In the genomic region with DNA sequence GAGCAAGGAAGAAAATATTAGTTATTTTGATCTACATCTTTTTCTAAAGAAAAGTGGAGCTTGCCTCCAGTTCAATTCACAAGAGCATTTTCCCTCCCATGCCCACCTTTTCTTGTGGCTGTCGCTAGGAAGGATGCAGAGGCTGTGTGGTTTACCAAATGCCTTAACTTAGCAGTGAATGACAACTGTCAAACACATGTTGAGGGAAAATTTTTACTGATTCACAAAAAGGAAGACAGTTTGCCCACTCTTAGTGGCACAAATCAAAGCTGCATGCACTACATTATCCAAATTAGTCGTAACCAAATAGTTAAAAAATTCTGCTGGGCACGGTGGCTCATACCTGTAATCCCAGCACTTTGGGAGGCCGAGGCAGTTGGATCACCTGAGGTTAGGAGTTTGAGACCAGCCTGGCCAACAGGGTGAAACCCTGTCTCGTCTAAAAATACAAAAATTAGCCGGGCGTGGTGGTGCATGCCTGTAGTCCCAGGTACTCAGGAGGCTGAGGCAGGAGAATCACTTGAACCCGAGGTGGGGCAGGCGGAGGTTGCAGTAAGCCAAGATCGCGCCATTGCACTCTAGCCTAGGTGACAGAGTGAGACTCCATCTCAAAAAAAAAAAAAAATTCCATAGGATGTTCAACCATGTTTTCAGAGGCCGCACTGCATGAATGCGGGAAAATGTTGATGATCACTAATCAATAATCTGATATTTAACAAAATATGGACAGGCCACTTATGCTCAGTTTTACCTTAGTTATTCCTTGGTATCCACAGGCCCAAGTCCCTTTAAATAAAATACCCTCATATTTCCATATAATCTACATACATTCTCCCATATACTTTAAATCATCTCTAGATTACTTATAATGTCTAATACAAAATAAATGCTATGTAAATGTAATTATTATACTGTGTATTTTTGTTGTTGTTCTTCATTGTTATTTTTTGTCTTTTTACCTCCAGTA, we compare ENCODE assay signal across 16 cellular contexts. TPM values are rescaled to one million over a fixed set of nuclear protein-coding genes. Genes with fewer than 3 reads are reported as not detected.
DNase-seq lines count a peak whose midpoint lies in the region; ATAC-seq, FAIRE-seq and TF ChIP-seq lines count a peak whose summit lies in the region.
"Had no signal": no experiment of that assay in that cellular context is flagged by ENCODE, and none has a peak within 500 bp of the region (broad histone marks: within the 10 kb centered on the region; RNA-seq: fewer than 3 reads in every experiment).

No MANE protein-coding gene starts in this region.

- no peaks in the 10 kb centered on the region for H4K20me1 ChIP-seq in endothelial cell of umbilical vein (replicated peaks; ENCODE audit: control insufficient read depth, extremely low read depth, insufficient read depth, low read length)

- intact Hi-C loops in CD4-positive, alpha-beta memory T cell (cut with micrococcal nuclease), result loop anchor here (1.0 kb wide), 1 partner anchor 7 kb away; no protein-coding TSS in a partner anchor
- intact Hi-C loops in endothelial cell of umbilical vein (cut with micrococcal nuclease), result no loop called here

- dilution Hi-C loops in endothelial cell of umbilical vein (cut with MboI; ENCODE audit: extremely low pct_ligation_motif_present, low sequenced_read_pairs), result no loop called here

- H3K9me3 ChIP-seq in CD4-positive, alpha-beta memory T cell (ENCODE audit: control insufficient read depth in 1 of 2, low read length in 2 of 2), result no peaks in the 10 kb centered on the region
- no peaks in the 10 kb centered on the region for H3K9me3 ChIP-seq in endothelial cell of umbilical vein (replicated peaks; ENCODE audit: control insufficient read depth, insufficient read depth, low read length)
- H3K9me3 ChIP-seq: BE2C had no signal

- POLR2A ChIA-PET in CD4-positive, alpha-beta memory T cell (lab: Charles Lee; ENCODE audit: partially characterized antibody), result interaction anchor here (0.9 to 25.4 kb wide), 3 partner anchors 0 to 125 kb away, joined by 3 to 1465 read pairs (median 1465); a partner anchor contains a TSS
- POLR2A ChIA-PET in endothelial cell of umbilical vein (lab: Charles Lee), result no interaction called here

- peaks cover 59 to 88% of the 10 kb centered on the region in 2 donors for H3K36me3 Mint-ChIP-seq in CD4-positive, alpha-beta memory T cell

- no peak overlapping the region for H3K9ac ChIP-seq in endothelial cell of umbilical vein (replicated peaks; ENCODE audit: extremely low read depth, insufficient read depth, low read length)

- H3K27me3 ChIP-seq in CD4-positive, alpha-beta memory T cell (ENCODE audit: insufficient read depth, low read length), result no peaks in the 10 kb centered on the region
- H3K27me3 ChIP-seq in endothelial cell of umbilical vein (ENCODE audit: control insufficient read depth in 2 of 2, insufficient read depth in 2 of 2, low read length in 2 of 2) (no peaks in the 10 kb centered on the region), foreskin keratinocyte (no peaks in the 10 kb centered on the region)
- H3K27me3 ChIP-seq: BE2C had no signal

- no peak for ATAC-seq in foreskin keratinocyte

- H2AFZ ChIP-seq in endothelial cell of umbilical vein (ENCODE audit: low read depth, low read length), result no peak overlapping the region

- H3K27ac Mint-ChIP-seq in CD4-positive, alpha-beta memory T cell, result peak overlapping the region in 6 of 7 donors; percentile 3 to 62 (median 42)

- peaks cover 35 to 90% (median 52%) of the 10 kb centered on the region in 4 donors for H3K4me1 Mint-ChIP-seq in CD4-positive, alpha-beta memory T cell

- H3K4me1 ChIP-seq in CD4-positive, alpha-beta memory T cell (ENCODE audit: insufficient read depth, low read length), result peaks cover 47% of the 10 kb centered on the region
- H3K4me1 ChIP-seq in endothelial cell of umbilical vein (ENCODE audit: control insufficient read depth, extremely low read depth, insufficient read depth, low read length) (no peaks in the 10 kb centered on the region), foreskin keratinocyte (no peaks in the 10 kb centered on the region)
- H3K4me1 ChIP-seq: BE2C had no signal

- peak overlapping the region; percentile 100 for H3K27ac ChIP-seq in 22Rv1
- no peak overlapping the region for H3K27ac ChIP-seq in CD4-positive, alpha-beta memory T cell (ENCODE audit: low read depth, low read length)
- H3K27ac ChIP-seq in VCaP, result peak overlapping the region; percentile 100
- H3K27ac ChIP-seq in endothelial cell of umbilical vein (ENCODE audit: insufficient read depth, low read depth, low read length), result no peak overlapping the region
- no peak overlapping the region for H3K27ac ChIP-seq in foreskin keratinocyte

- no peak overlapping the region for H3K4me2 ChIP-seq in endothelial cell of umbilical vein (ENCODE audit: insufficient read depth, low read length)

- no peaks in the 10 kb centered on the region for H3K9me1 ChIP-seq in endothelial cell of umbilical vein (replicated peaks; ENCODE audit: control insufficient read depth, extremely low read depth, insufficient read depth, low read length)

- TSS peak; percentile 8 for BruUV-seq in endothelial cell of umbilical vein (replicated peaks; lab: Mats Ljungman, UMichigan)

- H3K9me3 Mint-ChIP-seq in CD4-positive, alpha-beta memory T cell, result peaks cover 0 to 1% (median 0%) of the 10 kb centered on the region in 8 donors

- no peak overlapping the region for H3K4me3 ChIP-seq in CD4-positive, alpha-beta memory T cell (ENCODE audit: low read length in 2 of 2)
- no peak overlapping the region for H3K4me3 ChIP-seq in endothelial cell of umbilical vein (replicated peaks in 1 of 3; ENCODE audit: insufficient read depth in 1 of 3, low read depth in 1 of 3, low read length in 3 of 3)

- H3K4me3 Mint-ChIP-seq in CD4-positive, alpha-beta memory T cell, result peak overlapping the region in 2 of 8 donors; percentile 35 to 36

- no peak for DNase-seq in CD4-positive, alpha-beta memory T cell
- DNase-seq in endothelial cell of umbilical vein (ENCODE audit: low read depth, low spot score) (no peak), foreskin keratinocyte (no peak), NCI-H187 (lab: John Stamatoyannopoulos, UW) (no peak), anterior cingulate cortex (lab: John Stamatoyannopoulos, UW) (no peak)
- no peak for DNase-seq in activated effector memory CD4-positive, alpha-beta T cell treated with Interleukin-2 at 50 U/mL for 16 hours
- DNase-seq: BE2C, DMS53, mammary epithelial cell, MV-4-11, NCI-H2107, NCI-H82 had no signal

- TF ChIP-seq CTCF in 22Rv1 (IDR thresholded peaks at IDR 0.05) (no peak), VCaP (conservative IDR thresholded peaks at IDR 0.05) (no peak), endothelial cell of umbilical vein (IDR thresholded peaks at IDR 0.05; ENCODE audit: extremely low read depth in 1 of 2, insufficient read depth in 1 of 2, low read depth in 1 of 2, low read length in 2 of 2) (no peak), foreskin keratinocyte (conservative IDR thresholded peaks at IDR 0.05) (no peak)

- TF ChIP-seq POLR2A in endothelial cell of umbilical vein (IDR thresholded peaks at IDR 0.05; ENCODE audit: low read depth, low read length), result no peak

- no peaks in the 10 kb centered on the region for H3K27me3 Mint-ChIP-seq in CD4-positive, alpha-beta memory T cell

- CTCF ChIA-PET in CD4-positive, alpha-beta memory T cell (lab: Charles Lee; ENCODE audit: partially characterized antibody), result interaction anchor here (1.0 to 2.3 kb wide), 3 partner anchors 9 to 198 kb away, joined by 3 to 8 read pairs (median 7); a partner anchor contains a TSS
- CTCF ChIA-PET in endothelial cell of umbilical vein (lab: Charles Lee), result interaction anchor here (0.7 to 1.3 kb wide), 3 partner anchors 15 to 198 kb away, joined by 3 to 6 read pairs (median 3); no protein-coding TSS in a partner anchor

- H3K36me3 ChIP-seq in CD4-positive, alpha-beta memory T cell (ENCODE audit: insufficient read depth, low read length), result peaks cover 54% of the 10 kb centered on the region
- peaks cover 20 to 50% of the 10 kb centered on the region in 2 experiments for H3K36me3 ChIP-seq in endothelial cell of umbilical vein (ENCODE audit: control insufficient read depth in 2 of 2, extremely low read depth in 1 of 2, insufficient read depth in 2 of 2, low read length in 2 of 2)

- no peak for FAIRE-seq in endothelial cell of umbilical vein (lab: Jason Lieb, UNC)
- FAIRE-seq: HTR-8/SVneo, urothelium cell line had no signal

- H3K79me2 ChIP-seq in endothelial cell of umbilical vein (ENCODE audit: control insufficient read depth, insufficient read depth, low read length), result peaks cover 47% of the 10 kb centered on the region

TF ChIP-seq in endothelial cell of umbilical vein, 7 proteins besides CTCF, POLR2A, EP300 and RAD21 (continues in another document):
- TF ChIP-seq, protein P1, sequence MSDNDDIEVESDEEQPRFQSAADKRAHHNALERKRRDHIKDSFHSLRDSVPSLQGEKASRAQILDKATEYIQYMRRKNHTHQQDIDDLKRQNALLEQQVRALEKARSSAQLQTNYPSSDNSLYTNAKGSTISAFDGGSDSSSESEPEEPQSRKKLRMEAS (IDR thresholded peaks at IDR 0.05; ENCODE audit: insufficient read depth, insufficient read length), result no peak
- TF ChIP-seq MYC (IDR thresholded peaks at IDR 0.05; ENCODE audit: low read depth, low read length), result no peak

RNA-seq across cellular contexts. Expression of a gene that starts 9.0 kb away (rescaled TPM):
- 10 to 100 TPM; 31.3 to 32.9 TPM for total RNA-seq in CD4-positive, alpha-beta memory T cell
- polyA plus RNA-seq in CD4-positive, alpha-beta memory T cell, result 10 to 100 TPM; 42.8 to 65.7 TPM
- 30.2 and 37.0 TPM in 2 replicates for total RNA-seq in endothelial cell of umbilical vein
- 9.1 and 17.1 TPM in 2 replicates for polyA plus RNA-seq in endothelial cell of umbilical vein
- 18.6 and 19.5 TPM in 2 replicates for polyA plus RNA-seq in endothelial cell of umbilical vein (2011; cell fraction: cytosol; rRNA removed)
- polyA plus RNA-seq in endothelial cell of umbilical vein (2011; cell fraction: nucleus; rRNA removed), result 14.0 and 18.6 TPM in 2 replicates
- polyA plus RNA-seq in endothelial cell of umbilical vein (2012), result 21.4 and 57.5 TPM in 2 replicates
- polyA minus RNA-seq in endothelial cell of umbilical vein, result 4.4 and 5.0 TPM in 2 replicates
- polyA minus RNA-seq in endothelial cell of umbilical vein (2011; cell fraction: cytosol; rRNA and poly(A)+ RNA removed), result 8.1 TPM
- polyA minus RNA-seq in endothelial cell of umbilical vein (2011; cell fraction: nucleus; rRNA and poly(A)+ RNA removed), result 14.3 and 18.8 TPM in 2 replicates
- total RNA-seq in foreskin keratinocyte, result 28.5 and 31.4 TPM in 2 replicates
- polyA plus RNA-seq in foreskin keratinocyte, result 44.9 and 54.7 TPM in 2 replicates

RNA-seq across cellular contexts. Expression of a gene that starts 19.9 kb away (rescaled TPM):
- 100 to 1,000 TPM; 370 to 385 TPM for total RNA-seq in CD4-positive, alpha-beta memory T cell
- 100 to 1,000 TPM; 126 to 357 TPM for polyA plus RNA-seq in CD4-positive, alpha-beta memory T cell
- total RNA-seq in endothelial cell of umbilical vein (398 and 417 TPM in 2 replicates), foreskin keratinocyte (361 and 420 TPM in 2 replicates)
- polyA plus RNA-seq in endothelial cell of umbilical vein (45.9 and 68.7 TPM in 2 replicates), foreskin keratinocyte (190 and 234 TPM in 2 replicates)
- 136 and 154 TPM in 2 replicates for polyA plus RNA-seq in endothelial cell of umbilical vein (2011; cell fraction: cytosol; rRNA removed)
- polyA plus RNA-seq in endothelial cell of umbilical vein (2011; cell fraction: nucleus; rRNA removed), result 137 and 210 TPM in 2 replicates
- 231 and 310 TPM in 2 replicates for polyA plus RNA-seq in endothelial cell of umbilical vein (2012)
- polyA minus RNA-seq in endothelial cell of umbilical vein, result 253 and 258 TPM in 2 replicates
- polyA minus RNA-seq in endothelial cell of umbilical vein (2011; cell fraction: cytosol; rRNA and poly(A)+ RNA removed), result 227 TPM
- 100 and 154 TPM in 2 replicates for polyA minus RNA-seq in endothelial cell of umbilical vein (2011; cell fraction: nucleus; rRNA and poly(A)+ RNA removed)

Comparison
In these comparisons a context has a peak if more than half of its experiments do, and no peak if none do; other contexts are left out.
1. H3K27ac ChIP-seq: peak in 22Rv1 (single experiment) and VCaP (single experiment); none in CD4-positive, alpha-beta memory T cell (single experiment), endothelial cell of umbilical vein (single experiment) and foreskin keratinocyte (single experiment).